8 cellular contexts compared by ENCODE assay signal in genomic region chr1:202957733-202958543, GRCh38. TPM values are rescaled to one million over a fixed set of nuclear protein-coding genes. Genes with fewer than 3 reads are reported as not detected.
DNase-seq lines count a peak whose midpoint lies in the region; ATAC-seq and TF ChIP-seq lines count a peak whose summit lies in the region.

Gene ADIPOR1, minus strand, starts transcription at chr1:202958312. Its CDS starts 7,242 bp downstream, at chr1:202951070.

- no peaks in the 10 kb centered on the region for H3K9me3 Mint-ChIP-seq in activated naive CD4-positive, alpha-beta T cell treated with anti-CD3 and anti-CD28 coated beads, Interleukin-2, amount 50 U/mL, for 72 hours

- TF ChIP-seq CTCF in GM10266 (IDR thresholded peaks at IDR 0.05; ENCODE audit: control insufficient read depth, insufficient read depth, low read depth, missing control alignments), result no peak
- no peak for TF ChIP-seq CTCF in HFF-Myc (IDR thresholded peaks at IDR 0.05; ENCODE audit: low read depth, low read length, missing control alignments)
- no peak for TF ChIP-seq CTCF in osteoblast (IDR thresholded peaks at IDR 0.05; ENCODE audit: extremely low read depth, low read depth, low read length)
- peak in 2 of 3 experiments; percentile 24 to 26 for TF ChIP-seq CTCF in testis (IDR thresholded peaks at IDR 0.05)

- peaks cover 51% of the 10 kb centered on the region for H3K79me2 ChIP-seq in osteoblast (ENCODE audit: insufficient read depth, low read length)

- peaks cover 32% of the 10 kb centered on the region for H4K20me1 ChIP-seq in osteoblast (ENCODE audit: insufficient read depth, low read length)

- no peaks in the 10 kb centered on the region for H3K9me3 ChIP-seq in osteoblast (ENCODE audit: low read depth, low read length)
- no peaks in the 10 kb centered on the region for H3K9me3 ChIP-seq in testis

- H3K27ac ChIP-seq in osteoblast (ENCODE audit: low read depth, low read length) (peak within 1 kb of the TSS; percentile 79), testis (peak within 1 kb of the TSS; percentile 92 to 98)

- peak within 1 kb of the TSS; percentile 70 for H2AFZ ChIP-seq in osteoblast (ENCODE audit: low read length)

- peak; percentile 86 for TF ChIP-seq POLR2A in testis (IDR thresholded peaks at IDR 0.05)

- intact Hi-C loops in testis (cut with DNase I; ENCODE audit: low total_unique reads), result no loop called here

- H3K4me1 ChIP-seq in osteoblast (ENCODE audit: insufficient read depth, low read length), result peaks cover 34% of the 10 kb centered on the region
- H3K4me1 ChIP-seq in testis, result peaks cover 31% of the 10 kb centered on the region

- H3K36me3 ChIP-seq in osteoblast (ENCODE audit: insufficient read depth, low read length), result peaks cover 23% of the 10 kb centered on the region
- no peaks in the 10 kb centered on the region for H3K36me3 ChIP-seq in testis (ENCODE audit: low read depth, missing control alignments)

- peaks cover 0 to 7% of the 10 kb centered on the region in 2 donors for H3K36me3 Mint-ChIP-seq in activated naive CD4-positive, alpha-beta T cell treated with anti-CD3 and anti-CD28 coated beads, Interleukin-2, amount 50 U/mL, for 72 hours

- peak; percentile 98 for DNase-seq in GM10266 (ENCODE audit: extremely low spot score)
- DNase-seq in HFF-Myc (ENCODE audit: extremely low read depth, low read depth), result no peak
- peak; percentile 91 for DNase-seq in NAMALWA (ENCODE audit: low spot score)
- DNase-seq in SKM-1 (lab: John Stamatoyannopoulos, UW; ENCODE audit: unreplicated experiment), result peak; percentile 93
- peak; percentile 91 to 95 for DNase-seq in activated naive CD4-positive, alpha-beta T cell treated with anti-CD3 and anti-CD28 coated beads, Interleukin-2, amount 50 U/mL, for 72 hours (ENCODE audit: low spot score in 2 of 2)
- no peak for DNase-seq in glomerular endothelial cell (ENCODE audit: extremely low read depth, low read depth, low spot score)
- DNase-seq in osteoblast (ENCODE audit: insufficient read length, low spot score, missing footprints), result peak; percentile 100
- DNase-seq in testis, result peak; percentile 96

- H3K4me3 ChIP-seq in HFF-Myc (replicated peaks; ENCODE audit: low read depth, low read length) (peak within 1 kb of the TSS; percentile 84), osteoblast (ENCODE audit: insufficient read depth, low read length) (peak within 1 kb of the TSS; percentile 96), testis (peak within 1 kb of the TSS; percentile 91 to 96)

- H3K4me2 ChIP-seq in osteoblast (ENCODE audit: insufficient read depth, low read length), result peak within 1 kb of the TSS; percentile 98

- ATAC-seq in activated naive CD4-positive, alpha-beta T cell treated with anti-CD3 and anti-CD28 coated beads, Interleukin-2, amount 50 U/mL, for 72 hours, result peak; percentile 99 to 100

- 0% methylated on average over 39 to 59 of the region's 86 CpGs for WGBS in testis, 2 donors

- H3K27ac Mint-ChIP-seq in activated naive CD4-positive, alpha-beta T cell treated with anti-CD3 and anti-CD28 coated beads, Interleukin-2, amount 50 U/mL, for 72 hours, result peak within 1 kb of the TSS; percentile 63 to 93

- H3K27me3 ChIP-seq in osteoblast (ENCODE audit: insufficient read depth, low read length), result no peaks in the 10 kb centered on the region
- no peaks in the 10 kb centered on the region for H3K27me3 ChIP-seq in testis

RNA-seq across cellular contexts. Expression of gene ADIPOR1, which starts in this region (rescaled TPM):
- 10 to 100 TPM; 69.4 to 97.8 TPM for total RNA-seq in activated naive CD4-positive, alpha-beta T cell treated with anti-CD3 and anti-CD28 coated beads, Interleukin-2, amount 50 U/mL, for 72 hours
- total RNA-seq in glomerular endothelial cell (82.2 and 92.9 TPM in 2 replicates), osteoblast (91.9 and 104 TPM in 2 replicates), testis (100 to 1,000 TPM; 157 to 164 TPM)
- 114 TPM for polyA plus RNA-seq in testis (ENCODE audit: insufficient read depth, low read depth, low replicate concordance)

Comparison
In these comparisons a context has a peak if more than half of its experiments do, and no peak if none do; other contexts are left out.
1. DNase-seq: peak in GM10266 (single experiment), NAMALWA (single experiment), SKM-1 (single experiment), activated naive CD4-positive, alpha-beta T cell treated with anti-CD3 and anti-CD28 coated beads, Interleukin-2, amount 50 U/mL, for 72 hours (2 of 2), osteoblast (single experiment) and testis (single experiment); none in HFF-Myc (single experiment) and glomerular endothelial cell (single experiment).
2. CTCF ChIP-seq: peak in testis (2 of 3); none in GM10266 (single experiment), HFF-Myc (single experiment) and osteoblast (single experiment).
3. Peak in every context shown above with its lines, with median percentiles within 50 percentile points of each other: H3K4me3 ChIP-seq.